ENCODE assay signal across 21 cellular contexts in the genomic region with DNA sequence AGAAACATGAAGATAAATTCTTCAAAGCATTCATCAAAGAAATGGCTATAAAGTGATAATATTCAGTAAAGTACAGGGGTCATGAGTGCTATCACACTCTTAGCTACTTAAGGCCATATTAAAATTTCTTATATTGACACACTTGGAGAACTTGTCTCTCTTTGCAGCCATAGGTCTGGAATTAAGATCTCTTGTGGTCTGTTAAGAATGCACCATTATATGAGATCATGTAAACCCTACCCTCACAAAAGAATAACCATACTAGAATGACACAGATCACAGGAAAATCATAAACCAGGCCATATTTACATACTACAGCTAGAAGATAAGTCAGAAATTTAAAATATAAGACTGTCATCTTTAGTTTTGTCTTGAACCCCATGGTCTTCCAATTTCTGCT.
DNase-seq lines count a peak whose midpoint lies in the region; ATAC-seq, FAIRE-seq and TF ChIP-seq lines count a peak whose summit lies in the region.
"Had no signal": no experiment of that assay in that cellular context is flagged by ENCODE, and none has a peak within 500 bp of the region (broad histone marks: within the 10 kb centered on the region; RNA-seq: fewer than 3 reads in every experiment).

No MANE protein-coding gene starts in this region.

- dilution Hi-C loops in keratinocyte (cut with MboI; ENCODE audit: extremely low pct_ligation_motif_present, low sequenced_read_pairs) = no loop called here

- H2AFZ ChIP-seq in astrocyte (ENCODE audit: low read depth, low read length) (no peak overlapping the region), keratinocyte (ENCODE audit: control insufficient read depth, low read length) (no peak overlapping the region), smooth muscle cell (ENCODE audit: low read depth) (no peak overlapping the region)

- no peaks in the 10 kb centered on the region for H3F3A ChIP-seq in smooth muscle cell (ENCODE audit: low read depth)

- no peaks in the 10 kb centered on the region for H3K36me3 Mint-ChIP-seq in astrocyte (ENCODE audit: low read depth, unreplicated experiment)
- H3K36me3 Mint-ChIP-seq: CD4-positive, CD25-positive, alpha-beta regulatory T cell had no signal

- H4K20me1 ChIP-seq in astrocyte (ENCODE audit: insufficient read depth, low read length) = no peaks in the 10 kb centered on the region
- no peaks in the 10 kb centered on the region for H4K20me1 ChIP-seq in keratinocyte (ENCODE audit: control insufficient read depth, extremely low read depth, insufficient read depth, low read length)
- H4K20me1 ChIP-seq in smooth muscle cell (ENCODE audit: low read depth) = no peaks in the 10 kb centered on the region

- H3K36me3 ChIP-seq in RWPE2 (ENCODE audit: low read depth) (no peaks in the 10 kb centered on the region), astrocyte (ENCODE audit: insufficient read depth, low read length) (no peaks in the 10 kb centered on the region), keratinocyte (ENCODE audit: control insufficient read depth in 2 of 2, extremely low read depth in 1 of 2, insufficient read depth in 2 of 2, low read length in 2 of 2) (no peaks in the 10 kb centered on the region), smooth muscle cell (ENCODE audit: low read depth) (no peaks in the 10 kb centered on the region)
- H3K36me3 ChIP-seq: BE2C had no signal

- H3K9me3 Mint-ChIP-seq in astrocyte (ENCODE audit: unreplicated experiment) = peaks cover 3% of the 10 kb centered on the region

- ATAC-seq in RWPE2 (ENCODE audit: low read depth) (no peak), omental fat pad (ENCODE audit: low FRiP score) (no peak), GM18907 (IDR thresholded peaks at IDR 0.05; ENCODE audit: unreplicated experiment) (no peak)
- ATAC-seq: HCT116, HepG2 had no signal

- no peak overlapping the region for H3K4me2 ChIP-seq in astrocyte (ENCODE audit: low read length)
- H3K4me2 ChIP-seq in keratinocyte (ENCODE audit: control insufficient read depth, extremely low read depth, insufficient read depth, low read depth, low read length) = no peak overlapping the region
- peak overlapping the region; percentile 20 for H3K4me2 ChIP-seq in smooth muscle cell

- peak overlapping the region; percentile 58 for H3K27ac ChIP-seq in RWPE2 (ENCODE audit: poor library complexity, severe bottlenecking)
- no peak overlapping the region for H3K27ac ChIP-seq in astrocyte (ENCODE audit: low read depth, low read length)
- no peak overlapping the region for H3K27ac ChIP-seq in keratinocyte (ENCODE audit: control insufficient read depth, insufficient read depth, low read length)
- peak overlapping the region; percentile 37 for H3K27ac ChIP-seq in smooth muscle cell (ENCODE audit: low read depth)

- H3K9me1 ChIP-seq in keratinocyte (ENCODE audit: control insufficient read depth, extremely low read depth, insufficient read depth, low read length) = no peaks in the 10 kb centered on the region

- H3K79me2 ChIP-seq in astrocyte (ENCODE audit: insufficient read depth, low read length) (no peaks in the 10 kb centered on the region), keratinocyte (ENCODE audit: control insufficient read depth, insufficient read depth, low read length) (no peaks in the 10 kb centered on the region), smooth muscle cell (ENCODE audit: low read depth) (no peaks in the 10 kb centered on the region)

- H3K4me3 ChIP-seq in RWPE2 (ENCODE audit: severe bottlenecking) = no peak overlapping the region
- no peak overlapping the region for H3K4me3 ChIP-seq in astrocyte (ENCODE audit: insufficient read depth, low read depth, low read length)
- H3K4me3 ChIP-seq in keratinocyte (ENCODE audit: control insufficient read depth in 2 of 3, extremely low read depth in 1 of 3, insufficient read depth in 2 of 3, low read depth in 1 of 3, low read length in 3 of 3) = no peak overlapping the region
- no peak overlapping the region for H3K4me3 ChIP-seq in smooth muscle cell

- H3K4me1 Mint-ChIP-seq in astrocyte (ENCODE audit: low read depth, unreplicated experiment) = peaks cover 20% of the 10 kb centered on the region
- H3K4me1 Mint-ChIP-seq: CD4-positive, CD25-positive, alpha-beta regulatory T cell; CD8-positive, alpha-beta memory T cell had no signal

- peak overlapping the region; percentile 60 for H3K27ac Mint-ChIP-seq in astrocyte (ENCODE audit: unreplicated experiment)
- H3K27ac Mint-ChIP-seq: CD4-positive, CD25-positive, alpha-beta regulatory T cell; CD8-positive, alpha-beta memory T cell had no signal

- no peak for TF ChIP-seq CTCF in RWPE2 (IDR thresholded peaks at IDR 0.05; ENCODE audit: poor library complexity, severe bottlenecking)
- TF ChIP-seq CTCF in astrocyte (IDR thresholded peaks at IDR 0.05; ENCODE audit: insufficient read depth, low read depth, low read length) = no peak
- TF ChIP-seq CTCF in keratinocyte (optimal IDR thresholded peaks at IDR 0.05 in 1 of 3, IDR thresholded peaks at IDR 0.05 in 1 of 3, conservative IDR thresholded peaks at IDR 0.05 in 1 of 3; ENCODE audit: extremely low read depth in 1 of 3, insufficient read depth in 2 of 3, low read length in 3 of 3) = no peak
- TF ChIP-seq CTCF in smooth muscle cell (IDR thresholded peaks at IDR 0.05; ENCODE audit: borderline replicate concordance, insufficient read depth, poor library complexity, severe bottlenecking) = no peak
- TF ChIP-seq CTCF in omental fat pad (IDR thresholded peaks at IDR 0.05) = no peak

- H3K4me1 ChIP-seq in RWPE2 (ENCODE audit: insufficient read depth, poor library complexity, severe bottlenecking) (peaks cover 20% of the 10 kb centered on the region), astrocyte (ENCODE audit: insufficient read depth, low read length) (no peaks in the 10 kb centered on the region), keratinocyte (ENCODE audit: control insufficient read depth, extremely low read depth, insufficient read depth, low read length) (peaks cover 31% of the 10 kb centered on the region), smooth muscle cell (ENCODE audit: low read depth) (peaks cover 6% of the 10 kb centered on the region)
- H3K4me1 ChIP-seq: BE2C had no signal

- H3K4me3 Mint-ChIP-seq in astrocyte (ENCODE audit: unreplicated experiment) = no peak overlapping the region
- H3K4me3 Mint-ChIP-seq: CD4-positive, CD25-positive, alpha-beta regulatory T cell; CD8-positive, alpha-beta memory T cell had no signal

- FAIRE-seq in astrocyte (lab: Jason Lieb, UNC) (no peak), keratinocyte (lab: Jason Lieb, UNC) (peak; percentile 5)
- FAIRE-seq: GM12891, HepG2 had no signal

- H3K27me3 ChIP-seq in RWPE2 (ENCODE audit: insufficient read depth, poor library complexity, severe bottlenecking) (no peaks in the 10 kb centered on the region), astrocyte (ENCODE audit: insufficient read depth, low read length) (no peaks in the 10 kb centered on the region), keratinocyte (ENCODE audit: control insufficient read depth, extremely low read depth, insufficient read depth, low read length) (no peaks in the 10 kb centered on the region), smooth muscle cell (ENCODE audit: low read depth) (no peaks in the 10 kb centered on the region)
- H3K27me3 ChIP-seq: BE2C had no signal

- DNase-seq in RWPE2 (ENCODE audit: low spot score) = no peak
- peak; percentile 36 for DNase-seq in astrocyte (ENCODE audit: low read depth)
- no peak for DNase-seq in keratinocyte (ENCODE audit: low read depth, low spot score)
- no peak for DNase-seq in smooth muscle cell (lab: John Stamatoyannopoulos, UW; ENCODE audit: unreplicated experiment)
- DNase-seq in NCI-H1048 (lab: John Stamatoyannopoulos, UW) = no peak
- DNase-seq in omental fat pad (ENCODE audit: low spot score) = no peak
- DNase-seq: ACHN; BE2C; C1 segment of cervical spinal cord; CD4-positive, CD25-positive, alpha-beta regulatory T cell; CD8-positive, alpha-beta memory T cell; COR-L47; DMS 273 treated with DMSO at 0.1 percent for 48 hours; DMS53; DND-41; GOT3; H7 had no signal

- no peaks in the 10 kb centered on the region for H3K27me3 Mint-ChIP-seq in astrocyte (ENCODE audit: low read depth, unreplicated experiment)
- H3K27me3 Mint-ChIP-seq: CD4-positive, CD25-positive, alpha-beta regulatory T cell; CD8-positive, alpha-beta memory T cell had no signal

- H3K9ac ChIP-seq in astrocyte (ENCODE audit: low read length) (no peak overlapping the region), keratinocyte (ENCODE audit: control insufficient read depth, extremely low read depth, insufficient read depth, low read length) (no peak overlapping the region), smooth muscle cell (ENCODE audit: low read depth) (no peak overlapping the region)

- no peaks in the 10 kb centered on the region for H3K9me3 ChIP-seq in RWPE2 (ENCODE audit: severe bottlenecking)
- H3K9me3 ChIP-seq in astrocyte (ENCODE audit: insufficient read depth, low read depth, low read length) = no peaks in the 10 kb centered on the region
- H3K9me3 ChIP-seq in keratinocyte (ENCODE audit: control insufficient read depth, low read depth, low read length) = no peaks in the 10 kb centered on the region
- no peaks in the 10 kb centered on the region for H3K9me3 ChIP-seq in smooth muscle cell (replicated peaks; ENCODE audit: low read depth)
- H3K9me3 ChIP-seq: BE2C had no signal

Comparison
In these comparisons a context has a peak if more than half of its experiments do, and no peak if none do; other contexts are left out.
1. H3K27ac ChIP-seq: peak in RWPE2 (single experiment) and smooth muscle cell (single experiment); none in astrocyte (single experiment) and keratinocyte (single experiment).